8 cellular contexts compared by ENCODE assay signal in genomic region chr11:9462172-9462799, GRCh38. TPM values are rescaled to one million over a fixed set of nuclear protein-coding genes. Genes with fewer than 3 reads are reported as not detected.
A peak's percentile ranks its signal among the peaks of the same experiment; 100 is the strongest.
DNase-seq lines count a peak whose midpoint lies in the region; ATAC-seq, FAIRE-seq and TF ChIP-seq lines count a peak whose summit lies in the region.

No MANE protein-coding gene starts in this region.

- peaks cover 32 to 38% (median 36%) of the 10 kb centered on the region in 3 donors for H3K4me1 Mint-ChIP-seq in CD8-positive, alpha-beta memory T cell
- H3K4me1 Mint-ChIP-seq in endodermal cell (peaks cover 11% of the 10 kb centered on the region), neural progenitor cell (peaks cover 16% of the 10 kb centered on the region)

- H3F3A ChIP-seq in neural progenitor cell (ENCODE audit: low read depth) = peaks cover 29% of the 10 kb centered on the region

- WGBS in endodermal cell (ENCODE audit: insufficient coverage in 1 of 2, insufficient read length in 1 of 2), 2 experiments = 94 to 96% methylated on average over 14 to 16 of the region's 16 CpGs

- no peaks in the 10 kb centered on the region for H3K36me3 ChIP-seq in CD8-positive, alpha-beta memory T cell (ENCODE audit: insufficient read depth, low read length)
- H3K36me3 ChIP-seq in NT2/D1 (ENCODE audit: insufficient read depth, insufficient read length, low read length) (no peaks in the 10 kb centered on the region), endodermal cell (ENCODE audit: control insufficient read depth, insufficient read depth, low read length) (no peaks in the 10 kb centered on the region), neural progenitor cell (no peaks in the 10 kb centered on the region)

- H3K4me3 ChIP-seq in CD8-positive, alpha-beta memory T cell (ENCODE audit: low read length) = no peak overlapping the region
- H3K4me3 ChIP-seq in NT2/D1 (ENCODE audit: insufficient read length, low read depth) (peak overlapping the region; percentile 79), endodermal cell (ENCODE audit: low read length) (peak overlapping the region; percentile 97), neural progenitor cell (peak overlapping the region; percentile 70)

- no peak overlapping the region for H2AFZ ChIP-seq in neural progenitor cell (replicated peaks)

- no peaks in the 10 kb centered on the region for H3K27me3 ChIP-seq in CD8-positive, alpha-beta memory T cell (ENCODE audit: insufficient read depth, low read length, poor library complexity, severe bottlenecking)
- H3K27me3 ChIP-seq in NT2/D1 (ENCODE audit: insufficient read depth, insufficient read length) (no peaks in the 10 kb centered on the region), endodermal cell (ENCODE audit: control insufficient read depth, insufficient read depth, low read length, poor library complexity, severe bottlenecking) (no peaks in the 10 kb centered on the region), neural progenitor cell (no peaks in the 10 kb centered on the region)

- peaks cover 0 to 15% (median 0%) of the 10 kb centered on the region in 3 donors for H3K36me3 Mint-ChIP-seq in CD8-positive, alpha-beta memory T cell
- peaks cover 12% of the 10 kb centered on the region for H3K36me3 Mint-ChIP-seq in endodermal cell (ENCODE audit: low read depth)
- H3K36me3 Mint-ChIP-seq in neural progenitor cell = peaks cover 14% of the 10 kb centered on the region

- peak overlapping the region; percentile 79 to 99 (median 96) for H3K27ac Mint-ChIP-seq in CD8-positive, alpha-beta memory T cell
- H3K27ac Mint-ChIP-seq in endodermal cell = peak overlapping the region; percentile 86
- peak overlapping the region; percentile 84 for H3K27ac Mint-ChIP-seq in neural progenitor cell

- TF ChIP-seq CTCF in endodermal cell (conservative IDR thresholded peaks at IDR 0.05) (no peak), neural progenitor cell (IDR thresholded peaks at IDR 0.05) (no peak)

- peaks cover 6% of the 10 kb centered on the region for H4K20me1 ChIP-seq in neural progenitor cell (ENCODE audit: low read depth)

- peaks cover 25% of the 10 kb centered on the region for H3K4me1 ChIP-seq in CD8-positive, alpha-beta memory T cell (ENCODE audit: insufficient read depth, low read length)
- H3K4me1 ChIP-seq in NT2/D1 (ENCODE audit: insufficient read depth, insufficient read length) (no peaks in the 10 kb centered on the region), endodermal cell (ENCODE audit: control insufficient read depth, insufficient read depth, low read length) (no peaks in the 10 kb centered on the region), neural progenitor cell (no peaks in the 10 kb centered on the region)

- no peak for DNase-seq in CD8-positive, alpha-beta memory T cell
- DNase-seq in NT2/D1 (ENCODE audit: low read depth, low spot score) = no peak
- no peak for DNase-seq in endodermal cell
- peak; percentile 4 for DNase-seq in neural progenitor cell (ENCODE audit: low spot score)
- no peak for DNase-seq in DMS153 (lab: John Stamatoyannopoulos, UW)
- no peak for DNase-seq in amniotic stem cell (lab: John Stamatoyannopoulos, UW)
- no peak for DNase-seq in H54 (ENCODE audit: insufficient read length, low spot score)

- no peak for TF ChIP-seq POLR2A in H54 (IDR thresholded peaks at IDR 0.05; ENCODE audit: low read depth, low read length)

- POLR2A ChIA-PET in CD8-positive, alpha-beta memory T cell (lab: Charles Lee) = no interaction called here

- CTCF ChIA-PET in CD8-positive, alpha-beta memory T cell (lab: Charles Lee) = interaction anchor here (3.1 kb wide), 1 partner anchor 44 kb away, joined by 11 read pairs; no protein-coding TSS in a partner anchor

- peak overlapping the region; percentile 99 for H3K27ac ChIP-seq in CD8-positive, alpha-beta memory T cell (ENCODE audit: low read depth, low read length)
- H3K27ac ChIP-seq in endodermal cell (ENCODE audit: low read depth, low read length) = no peak overlapping the region
- H3K27ac ChIP-seq in neural progenitor cell = no peak overlapping the region

- peak overlapping the region; percentile 99 for H3K4me2 ChIP-seq in neural progenitor cell

- H3K27me3 Mint-ChIP-seq in CD8-positive, alpha-beta memory T cell = no peaks in the 10 kb centered on the region
- no peaks in the 10 kb centered on the region for H3K27me3 Mint-ChIP-seq in endodermal cell (ENCODE audit: insufficient read depth)
- H3K27me3 Mint-ChIP-seq in neural progenitor cell (ENCODE audit: insufficient read depth, low read depth) = no peaks in the 10 kb centered on the region

- H3K79me2 ChIP-seq in neural progenitor cell (ENCODE audit: low read depth) = peaks cover 82% of the 10 kb centered on the region

- H3K9me3 Mint-ChIP-seq in CD8-positive, alpha-beta memory T cell = no peaks in the 10 kb centered on the region
- peaks cover 2% of the 10 kb centered on the region for H3K9me3 Mint-ChIP-seq in endodermal cell
- peaks cover 2% of the 10 kb centered on the region for H3K9me3 Mint-ChIP-seq in neural progenitor cell

- FAIRE-seq in H54 (lab: Jason Lieb, UNC) = no peak

- H3K9me3 ChIP-seq in CD8-positive, alpha-beta memory T cell (ENCODE audit: low read length) = no peaks in the 10 kb centered on the region
- no peaks in the 10 kb centered on the region for H3K9me3 ChIP-seq in NT2/D1 (ENCODE audit: insufficient read depth, low read length)
- no peaks in the 10 kb centered on the region for H3K9me3 ChIP-seq in endodermal cell (ENCODE audit: control insufficient read depth, low read length)
- no peaks in the 10 kb centered on the region for H3K9me3 ChIP-seq in neural progenitor cell (ENCODE audit: low read depth)

- H3K9ac ChIP-seq in NT2/D1 (ENCODE audit: insufficient read length, low read depth) (peak overlapping the region; percentile 93), endodermal cell (ENCODE audit: extremely low read depth, low read length, poor library complexity, severe bottlenecking) (peak overlapping the region; percentile 99), neural progenitor cell (peak overlapping the region; percentile 96)

- H3K4me3 Mint-ChIP-seq in CD8-positive, alpha-beta memory T cell = peak overlapping the region; percentile 90 to 95 (median 93)
- H3K4me3 Mint-ChIP-seq in endodermal cell = peak overlapping the region; percentile 96
- peak overlapping the region; percentile 96 for H3K4me3 Mint-ChIP-seq in neural progenitor cell

- no peak for ATAC-seq in HG03442 (IDR thresholded peaks at IDR 0.05; ENCODE audit: unreplicated experiment)

RNA-seq across cellular contexts. Expression of gene ZNF143, which starts 1.5 kb away (rescaled TPM):
- 10 to 100 TPM; 33.0 to 39.8 TPM for total RNA-seq in CD8-positive, alpha-beta memory T cell
- polyA plus RNA-seq in CD8-positive, alpha-beta memory T cell = 33.3 TPM
- 10 to 100 TPM; 34.6 to 44.4 TPM for total RNA-seq in endodermal cell
- polyA plus RNA-seq in endodermal cell (2013, experiment 1 of 2) = 30.4 TPM
- 37.5 TPM for polyA plus RNA-seq in endodermal cell (2013, experiment 2 of 2)
- total RNA-seq in neural progenitor cell (ENCODE audit: low replicate concordance) = 56.9 and 58.3 TPM in 2 replicates
